ENCODE assay signal across 16 cellular contexts in genomic region chr9:37053684-37054512, GRCh38. TPM values are rescaled to one million over a fixed set of nuclear protein-coding genes. Genes with fewer than 3 reads are reported as not detected.
DNase-seq lines count a peak whose midpoint lies in the region; ATAC-seq, FAIRE-seq and TF ChIP-seq lines count a peak whose summit lies in the region.
"Had no signal": no experiment of that assay in that cellular context is flagged by ENCODE, and none has a peak within 500 bp of the region (broad histone marks: within the 10 kb centered on the region; RNA-seq: fewer than 3 reads in every experiment).

No MANE protein-coding gene starts in this region.

- H3K79me2 ChIP-seq in Karpas-422 (ENCODE audit: low read length): no peaks in the 10 kb centered on the region

- H3K9me2 ChIP-seq in Karpas-422 (replicated peaks; ENCODE audit: insufficient read depth, low read length): no peaks in the 10 kb centered on the region

- peak; percentile 14 for FAIRE-seq in GM12892 (lab: Jason Lieb, UNC)
- FAIRE-seq: H54 had no signal

- DNase-seq in GM12892 (ENCODE audit: insufficient read length) (no peak), Karpas-422 (no peak), WTC11 (ENCODE audit: low spot score) (no peak), iPS-NIHi11 (ENCODE audit: low spot score) (peak; percentile 17), cerebellum (ENCODE audit: low spot score) (no peak), NCI-H1694 treated with DMSO at 0.1 percent for 48 hours (lab: John Stamatoyannopoulos, UW) (no peak)
- DNase-seq in activated T-cell treated with anti-CD3 and anti-CD28 coated beads, Interleukin-2, amount 50 U/mL, for 4 hours: no peak
- DNase-seq: CD4-positive, alpha-beta T cell; DND-41; GF-D8; NCI-H1048; NCI-H446; NCI-H774; RPMI8226; SJCRH30 had no signal

- H3K9ac ChIP-seq in Karpas-422 (ENCODE audit: low read length): no peak overlapping the region

- H3K4me1 ChIP-seq in Karpas-422 (ENCODE audit: low read length): peaks cover 21% of the 10 kb centered on the region

- CTCF ChIA-PET in WTC11 (lab: Charles Lee): interaction anchor here (0.9 to 1.4 kb wide), 3 partner anchors 9 to 180 kb away, joined by 3 to 4 read pairs (median 3); no protein-coding TSS in a partner anchor

- H3K36me3 Mint-ChIP-seq in WTC11: no peaks in the 10 kb centered on the region
- H3K36me3 Mint-ChIP-seq in activated T-cell treated with anti-CD3 and anti-CD28 coated beads, Interleukin-2, amount 50 U/mL, for 4 hours (ENCODE audit: insufficient read depth): no peaks in the 10 kb centered on the region

- no peaks in the 10 kb centered on the region for H3K9me3 Mint-ChIP-seq in WTC11
- H3K9me3 Mint-ChIP-seq in activated T-cell treated with anti-CD3 and anti-CD28 coated beads, Interleukin-2, amount 50 U/mL, for 4 hours: no peaks in the 10 kb centered on the region
- H3K9me3 Mint-ChIP-seq: CD4-positive, alpha-beta T cell had no signal

- no peak overlapping the region for H3K27ac ChIP-seq in Karpas-422 (ENCODE audit: low read length)
- H3K27ac ChIP-seq: SJCRH30 had no signal

- no peaks in the 10 kb centered on the region for H3K9me3 ChIP-seq in Karpas-422 (ENCODE audit: low read length)
- H3K9me3 ChIP-seq: SJCRH30 had no signal

- H3K27me3 Mint-ChIP-seq in WTC11 (ENCODE audit: low read depth): peaks cover 11% of the 10 kb centered on the region
- H3K27me3 Mint-ChIP-seq in activated T-cell treated with anti-CD3 and anti-CD28 coated beads, Interleukin-2, amount 50 U/mL, for 4 hours (ENCODE audit: low read depth): peaks cover 47% of the 10 kb centered on the region

- no peak for TF ChIP-seq CTCF in WTC11 (IDR thresholded peaks at IDR 0.05)

- H3K4me3 ChIP-seq in Karpas-422 (ENCODE audit: low read length): no peak overlapping the region
- H3K4me3 ChIP-seq: SJCRH30 had no signal

- no peaks in the 10 kb centered on the region for H3K36me3 ChIP-seq in Karpas-422 (ENCODE audit: insufficient read depth, low read length)
- H3K36me3 ChIP-seq: SJCRH30 had no signal

- peaks cover 32% of the 10 kb centered on the region for H3K4me1 Mint-ChIP-seq in WTC11
- no peaks in the 10 kb centered on the region for H3K4me1 Mint-ChIP-seq in activated T-cell treated with anti-CD3 and anti-CD28 coated beads, Interleukin-2, amount 50 U/mL, for 4 hours (ENCODE audit: low read depth)

- peak overlapping the region; percentile 41 for H3K4me2 ChIP-seq in Karpas-422 (ENCODE audit: low read depth, low read length, poor library complexity, severe bottlenecking)

- ATAC-seq in WTC11: peak; percentile 88
- no peak for ATAC-seq in activated T-cell treated with anti-CD3 and anti-CD28 coated beads, Interleukin-2, amount 50 U/mL, for 4 hours

- H4K20me1 ChIP-seq in Karpas-422 (ENCODE audit: insufficient read depth, low read depth, low read length): no peaks in the 10 kb centered on the region

- no peaks in the 10 kb centered on the region for H3K27me3 ChIP-seq in Karpas-422 (ENCODE audit: low read length)
- H3K27me3 ChIP-seq: SJCRH30 had no signal

- H3K4me3 Mint-ChIP-seq in WTC11: peak overlapping the region; percentile 20
- H3K4me3 Mint-ChIP-seq in activated T-cell treated with anti-CD3 and anti-CD28 coated beads, Interleukin-2, amount 50 U/mL, for 4 hours: no peak overlapping the region
- H3K4me3 Mint-ChIP-seq: CD4-positive, alpha-beta T cell had no signal

- POLR2A ChIA-PET in WTC11 (lab: Charles Lee): interaction anchor here (0.6 kb wide), 1 partner anchor 27 kb away, joined by 3 read pairs; no protein-coding TSS in a partner anchor

- TF ChIP-seq POLR2A in GM12892 (IDR thresholded peaks at IDR 0.05; ENCODE audit: low read depth, low read length): no peak

- peak overlapping the region; percentile 23; the same call in 1 of the 2 replicates for H2AFZ ChIP-seq in Karpas-422 (ENCODE audit: low read length)

- peak overlapping the region; percentile 82 for H3K27ac Mint-ChIP-seq in WTC11
- H3K27ac Mint-ChIP-seq: CD4-positive, alpha-beta T cell had no signal

TF ChIP-seq in WTC11, 78 proteins besides CTCF, POLR2A, EP300 and RAD21:
- TF ChIP-seq TEAD4 (CRISPR knock-in tag; IDR thresholded peaks at IDR 0.05) (no peak), ZNF121 (CRISPR knock-in tag; IDR thresholded peaks at IDR 0.05) (0 out of 2 replicates have a peak, but pooled peaks have one; percentile 33)
- TF ChIP-seq, protein P1, sequence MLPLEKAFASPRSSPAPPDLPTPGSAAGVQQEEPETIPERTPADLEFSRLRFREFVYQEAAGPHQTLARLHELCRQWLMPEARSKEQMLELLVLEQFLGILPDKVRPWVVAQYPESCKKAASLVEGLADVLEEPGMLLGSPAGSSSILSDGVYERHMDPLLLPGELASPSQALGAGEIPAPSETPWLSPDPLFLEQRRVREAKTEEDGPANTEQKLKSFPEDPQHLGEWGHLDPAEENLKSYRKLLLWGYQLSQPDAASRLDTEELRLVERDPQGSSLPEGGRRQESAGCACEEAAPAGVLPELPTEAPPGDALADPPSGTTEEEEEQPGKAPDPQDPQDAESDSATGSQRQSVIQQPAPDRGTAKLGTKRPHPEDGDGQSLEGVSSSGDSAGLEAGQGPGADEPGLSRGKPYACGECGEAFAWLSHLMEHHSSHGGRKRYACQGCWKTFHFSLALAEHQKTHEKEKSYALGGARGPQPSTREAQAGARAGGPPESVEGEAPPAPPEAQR (CRISPR knock-in tag; IDR thresholded peaks at IDR 0.05): no peak
TF ChIP-seq in WTC11: peak in this region for 1.

RNA-seq across cellular contexts. Expression of gene PAX5, which starts 19.8 kb away (rescaled TPM):
- polyA plus RNA-seq in GM12892 (2012; ENCODE audit: missing spikeins): 33.5 TPM
- 88.9 and 93.3 TPM in 2 replicates for total RNA-seq in Karpas-422 (2014; rRNA removed; shearing (Covaris generic); ENCODE audit: low replicate concordance)
- total RNA-seq in WTC11 (2021): 3.5 to 6.6 TPM (median 4.4 TPM) in 3 replicates
- total RNA-seq in activated T-cell treated with anti-CD3 and anti-CD28 coated beads, Interleukin-2, amount 50 U/mL, for 4 hours: 1 to 10 TPM; 1.2 to 8.6 (median 1.7) TPM
- 0.64 TPM for total RNA-seq in cerebellum
